Comparison of ENCODE assay signal across 1 cellular context in genomic region chr19:43735957-43736356, GRCh38.
TF ChIP-seq lines count a peak whose summit lies in the region.

No MANE protein-coding gene starts in this region.

TF ChIP-seq in GM12878, 131 proteins besides CTCF, POLR2A, EP300 and RAD21 (continued from another document):
- TF ChIP-seq ELK1 (IDR thresholded peaks at IDR 0.05; ENCODE audit: low read depth, low read length) (no peak), RBBP5 (conservative IDR thresholded peaks at IDR 0.05) (no peak), ZNF207 (IDR thresholded peaks at IDR 0.05; ENCODE audit: borderline replicate concordance) (no peak), CREB1 (IDR thresholded peaks at IDR 0.05; ENCODE audit: low read depth) (no peak), MEF2B (IDR thresholded peaks at IDR 0.05; ENCODE audit: partially characterized antibody, poor library complexity, severe bottlenecking) (no peak)
TF ChIP-seq in GM12878: peak in this region for 0.
